ENCODE assay signal across 1 cellular context in the genomic region with DNA sequence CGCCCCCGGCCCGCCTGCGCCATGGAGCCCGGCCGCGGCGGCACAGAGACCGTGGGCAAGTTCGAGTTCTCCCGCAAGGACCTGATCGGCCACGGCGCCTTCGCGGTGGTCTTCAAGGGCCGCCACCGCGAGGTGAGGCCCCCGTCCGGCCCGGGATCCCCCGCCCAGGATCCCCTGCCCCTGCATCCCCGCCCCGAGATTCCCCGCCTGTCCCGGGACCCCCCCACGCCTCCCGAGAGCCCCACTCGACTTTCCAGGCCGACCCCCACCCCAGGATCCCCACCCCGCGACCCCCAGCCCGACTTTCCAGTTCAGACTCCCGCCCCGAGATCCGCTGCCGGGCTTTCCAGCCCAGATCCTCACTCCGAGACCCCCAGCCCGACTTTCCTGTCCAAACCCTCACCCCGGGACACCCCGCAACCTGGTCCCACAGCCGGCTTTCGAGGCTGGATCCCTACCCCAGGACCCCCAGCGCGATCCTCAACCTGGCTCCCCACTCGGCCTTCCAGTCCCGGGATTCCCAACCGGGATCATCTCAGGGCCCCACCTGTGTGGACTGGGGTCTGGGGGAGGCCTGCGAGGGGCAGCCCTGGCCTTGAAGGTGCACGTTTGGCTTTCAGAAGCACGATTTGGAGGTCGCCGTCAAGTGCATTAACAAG.
TF ChIP-seq lines count a peak whose summit lies in the region.

No MANE protein-coding gene starts in this region.

TF ChIP-seq in GM12878, 131 proteins besides CTCF, POLR2A, EP300 and RAD21:
- TF ChIP-seq NR2F1 (conservative IDR thresholded peaks at IDR 0.05) (no peak), NFIC (IDR thresholded peaks at IDR 0.05; ENCODE audit: low read depth, low read length) (no peak)
